Comparison of ENCODE assay signal across 27 cellular contexts in the genomic region with DNA sequence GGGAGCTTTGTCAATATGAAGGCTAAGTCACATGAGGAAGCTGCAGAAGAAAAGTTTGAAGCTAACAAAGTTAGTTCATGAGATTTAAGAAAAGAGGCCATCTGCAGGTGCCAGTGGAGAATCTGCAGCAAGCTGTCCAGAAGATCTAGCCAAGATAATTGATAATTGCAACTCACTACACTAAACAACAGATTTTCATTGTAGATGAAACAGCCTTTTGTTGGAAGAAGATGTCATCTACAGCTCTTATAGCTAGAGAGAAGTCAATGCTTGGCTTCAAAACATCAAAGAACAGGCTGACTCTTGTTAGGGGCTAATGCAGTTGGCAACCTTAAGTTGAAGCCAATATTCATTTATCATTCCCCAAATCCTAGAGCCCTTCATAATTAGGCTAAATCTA.
"Had no signal": no experiment of that assay in that cellular context is flagged by ENCODE, and none has a peak within 500 bp of the region (broad histone marks: within the 10 kb centered on the region; RNA-seq: fewer than 3 reads in every experiment).

No MANE protein-coding gene starts in this region.

- ATAC-seq: natural killer cell; right cardiac atrium; sciatic nerve; stimulated activated naive B cell treated with anti-CD40 and anti-IgM and Interleukin-4, amounts not matched to agents 10 μg/mL and 1 μg/mL and 100 μg/mL, for 72 hours; stimulated activated naive CD8-positive, alpha-beta T cell treated with anti-CD3 and anti-CD28 coated beads, Interleukin-15, Interleukin-2, amounts not matched to agents 100 U/mL and 50 U/mL, for 24 hours had no signal

- DNase-seq: islet precursor cell; left ventricle myocardium inferior; mesendoderm; naive B cell; natural killer cell; nephron progenitor cell; occipital lobe; retina; right cardiac atrium; stimulated activated CD4-positive, alpha-beta T cell treated with anti-CD3 and anti-CD28 coated beads, Interleukin-12 subunit alpha, Interleukin-12 subunit beta, amount 100 ng/mL, for 4 hours; stimulated activated CD4-positive, alpha-beta T cell treated with anti-CD3 and anti-CD28 coated beads, Interleukin-15, amount 100 ng/mL, for 24 hours; stimulated activated CD4-positive, alpha-beta T cell treated with anti-CD3 and anti-CD28 coated beads, Interleukin-2, amount 100 ng/mL, for 24 hours; stimulated activated CD4-positive, alpha-beta T cell treated with anti-CD3 and anti-CD28 coated beads, Interleukin-4, amount 100 ng/mL, for 1 hour; stimulated activated naive B cell treated with anti-CD40 and anti-IgM and Interleukin-4, amounts not matched to agents 10 μg/mL and 1 μg/mL and 100 μg/mL, for 72 hours; stimulated activated naive CD8-positive, alpha-beta T cell treated with anti-CD3 and anti-CD28 coated beads, Interleukin-15, Interleukin-2, amounts not matched to agents 100 U/mL and 50 U/mL, for 24 hours; stomach; testis; thyroid gland; transverse colon; upper lobe of left lung had no signal

- H3K27ac ChIP-seq: hepatocyte, left ventricle myocardium inferior, neural progenitor cell, neutrophil, parathyroid adenoma, skin epidermis, stomach, testis, thyroid gland, transverse colon, upper lobe of left lung, vagina had no signal
